In genomic region chr4:107993969-107994368, GRCh38 we compare ENCODE assay signal across 11 cellular contexts. TPM values are rescaled to one million over a fixed set of nuclear protein-coding genes. Genes with fewer than 3 reads are reported as not detected.
DNase-seq lines count a peak whose midpoint lies in the region; ATAC-seq and TF ChIP-seq lines count a peak whose summit lies in the region.
"Had no signal": no experiment of that assay in that cellular context is flagged by ENCODE, and none has a peak within 500 bp of the region (broad histone marks: within the 10 kb centered on the region; RNA-seq: fewer than 3 reads in every experiment).

No MANE protein-coding gene starts in this region.

- no peak for TF ChIP-seq CTCF in natural killer cell (IDR thresholded peaks at IDR 0.05)

- DNase-seq in activated CD8-positive, alpha-beta memory T cell treated with anti-CD3 and anti-CD28 coated beads for 24 hours: no peak
- no peak for DNase-seq in activated CD4-positive, alpha-beta T cell treated with anti-CD3 and anti-CD28 coated beads, Interleukin-2, amount 50 U/mL, for 4 hours
- no peak for DNase-seq in T1000 (lab: John Stamatoyannopoulos, UW)
- no peak for DNase-seq in natural killer cell
- DNase-seq: amniotic stem cell, T-helper 2 cell had no signal

- no peaks in the 10 kb centered on the region for H3K36me3 Mint-ChIP-seq in natural killer cell

- ATAC-seq in GM18520 (IDR thresholded peaks at IDR 0.05; ENCODE audit: unreplicated experiment) (peak; percentile 18), GM21447 (IDR thresholded peaks at IDR 0.05; ENCODE audit: unreplicated experiment) (peak; percentile 44), HG03378 (IDR thresholded peaks at IDR 0.05; ENCODE audit: unreplicated experiment) (peak; percentile 51), natural killer cell (no peak)

- H3K27me3 Mint-ChIP-seq in natural killer cell (ENCODE audit: low read depth in 2 of 2): no peaks in the 10 kb centered on the region

- H3K27ac Mint-ChIP-seq in natural killer cell: no peak overlapping the region
- H3K27ac Mint-ChIP-seq: nephron had no signal

- no peaks in the 10 kb centered on the region for H3K9me3 ChIP-seq in endocrine pancreas (ENCODE audit: control insufficient read depth, low read length)

- intact Hi-C loops in natural killer cell (cut with micrococcal nuclease): no loop called here

- H3K36me3 ChIP-seq in endocrine pancreas (ENCODE audit: control insufficient read depth, insufficient read depth, low read length): no peaks in the 10 kb centered on the region

- H3K4me1 ChIP-seq in endocrine pancreas (ENCODE audit: control insufficient read depth, insufficient read depth, low read length): peaks cover 3% of the 10 kb centered on the region

- peak overlapping the region; percentile 94 for H3K4me3 ChIP-seq in endocrine pancreas (ENCODE audit: control insufficient read depth, insufficient read depth, low read length)

- H3K4me3 Mint-ChIP-seq in natural killer cell: no peak overlapping the region

- no peaks in the 10 kb centered on the region for H3K9me3 Mint-ChIP-seq in natural killer cell
- H3K9me3 Mint-ChIP-seq: nephron had no signal

- no peaks in the 10 kb centered on the region for H3K27me3 ChIP-seq in endocrine pancreas (ENCODE audit: control insufficient read depth, insufficient read depth, low read length)

- H3K9ac ChIP-seq in endocrine pancreas (ENCODE audit: control insufficient read depth, insufficient read depth, low read length): no peak overlapping the region

- peaks cover 54 to 68% of the 10 kb centered on the region in 2 donors for H3K4me1 Mint-ChIP-seq in natural killer cell

RNA-seq across cellular contexts. Expression of gene HADH, which starts 4.3 kb away (rescaled TPM):
- total RNA-seq in natural killer cell: 10 to 100 TPM in 2 of 3 donors, 1 to 10 TPM in 1; 9.1 to 16.5 (median 14.4) TPM

Comparison
In these comparisons a context has a peak if more than half of its experiments do, and no peak if none do; other contexts are left out.
1. ATAC-seq: peak in GM18520 (single experiment), GM21447 (single experiment) and HG03378 (single experiment); none in natural killer cell (0 of 3).